In the genomic region with DNA sequence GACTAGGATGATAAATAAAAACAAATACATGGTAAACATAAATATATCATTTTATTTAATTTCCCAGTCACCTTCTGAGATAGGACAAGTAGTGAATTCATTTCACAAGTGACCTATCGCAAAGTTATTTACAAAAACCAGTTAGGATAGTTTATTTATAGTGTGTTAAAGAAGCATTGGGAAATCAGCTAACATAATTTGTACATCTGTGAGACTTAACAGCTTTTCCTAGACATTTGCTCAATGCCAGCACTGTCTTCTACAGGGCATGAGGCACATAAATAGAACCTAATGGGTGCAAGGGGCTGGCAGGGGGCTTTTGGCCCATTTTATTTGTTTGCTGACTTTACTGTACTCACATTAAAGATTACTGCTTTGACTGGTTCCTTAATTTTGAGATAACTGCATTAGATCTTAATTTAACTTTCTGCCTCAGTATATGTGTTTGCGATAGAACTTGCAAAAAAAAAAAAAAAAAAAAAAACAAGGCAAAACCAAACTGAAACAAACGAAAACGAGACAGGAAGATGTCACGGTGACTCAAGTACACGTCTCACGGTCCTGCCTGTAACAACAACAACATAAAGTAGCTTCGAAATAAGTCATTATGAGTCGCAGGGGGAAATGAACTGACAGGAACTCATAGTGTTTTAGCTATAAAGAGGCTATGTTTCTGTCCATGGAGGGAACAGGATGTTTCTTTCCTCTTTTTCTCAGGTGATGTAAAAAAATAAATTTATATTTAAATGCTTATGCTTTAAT, we compare ENCODE assay signal across 12 cellular contexts.
DNase-seq lines count a peak whose midpoint lies in the region; ATAC-seq and TF ChIP-seq lines count a peak whose summit lies in the region.
"Had no signal": no experiment of that assay in that cellular context is flagged by ENCODE, and none has a peak within 500 bp of the region (broad histone marks: within the 10 kb centered on the region; RNA-seq: fewer than 3 reads in every experiment).

No MANE protein-coding gene starts in this region.

- H3K9me3 ChIP-seq in OCI-LY7 (ENCODE audit: low read length) = no peaks in the 10 kb centered on the region
- no peaks in the 10 kb centered on the region for H3K9me3 ChIP-seq in mucosa of descending colon
- H3K9me3 ChIP-seq: thyroid gland had no signal

- H3K4me2 ChIP-seq in OCI-LY7 (ENCODE audit: low read length) = no peak overlapping the region

- no peaks in the 10 kb centered on the region for H3K4me1 Mint-ChIP-seq in immature natural killer cell

- no peak overlapping the region for H3K27ac ChIP-seq in OCI-LY7 (ENCODE audit: low read depth, low read length, poor library complexity, severe bottlenecking)
- H3K27ac ChIP-seq: thyroid gland had no signal

- no peaks in the 10 kb centered on the region for H3K79me2 ChIP-seq in OCI-LY7 (ENCODE audit: insufficient read depth, low read depth, low read length)

- no peak overlapping the region for H3K27ac Mint-ChIP-seq in immature natural killer cell
- H3K27ac Mint-ChIP-seq: CD14-positive monocyte, progenitor cell of endocrine pancreas had no signal

- no peak for ATAC-seq in mucosa of descending colon

- intact Hi-C loops in OCI-LY7 (cut with micrococcal nuclease; ENCODE audit: unreplicated experiment) = no loop called here
- intact Hi-C loops in mucosa of descending colon (cut with DNase I, micrococcal nuclease) = no loop called here

- H3K4me3 ChIP-seq in OCI-LY7 (ENCODE audit: low read depth, low read length, poor library complexity, severe bottlenecking) (no peak overlapping the region), mucosa of descending colon (no peak overlapping the region)
- H3K4me3 ChIP-seq: thyroid gland had no signal

- H3K36me3 Mint-ChIP-seq in immature natural killer cell = no peaks in the 10 kb centered on the region
- H3K36me3 Mint-ChIP-seq: CD14-positive monocyte had no signal

- no peak overlapping the region for H2AFZ ChIP-seq in OCI-LY7 (ENCODE audit: low read length)

- CTCF ChIA-PET in OCI-LY7 (lab: Charles Lee; ENCODE audit: unreplicated experiment) = no interaction called here

- no peaks in the 10 kb centered on the region for H3K9me3 Mint-ChIP-seq in immature natural killer cell

- DNase-seq in A172 (ENCODE audit: low spot score) (peak; percentile 65), GM03348 (ENCODE audit: low spot score) (peak; percentile 20), OCI-LY7 (ENCODE audit: low spot score) (peak; percentile 4), fibroblast of gingiva (ENCODE audit: low read depth) (peak; percentile 65), 8988T (no peak), mucosa of descending colon (no peak), immature natural killer cell (no peak)
- no peak for DNase-seq in stimulated activated naive CD4-positive, alpha-beta T cell treated with Interleukin-2 at 50 U/mL for 16 hours (lab: John Stamatoyannopoulos, UW)
- DNase-seq: central memory CD4-positive, alpha-beta T cell; thyroid gland had no signal

- POLR2A ChIA-PET in OCI-LY7 (lab: Charles Lee) = no interaction called here

- H3K27me3 Mint-ChIP-seq in immature natural killer cell (ENCODE audit: low read depth in 3 of 3) = no peaks in the 10 kb centered on the region
- H3K27me3 Mint-ChIP-seq: progenitor cell of endocrine pancreas had no signal

- H3K36me3 ChIP-seq in OCI-LY7 (ENCODE audit: insufficient read depth, low read length) (no peaks in the 10 kb centered on the region), mucosa of descending colon (ENCODE audit: low read depth) (no peaks in the 10 kb centered on the region)
- H3K36me3 ChIP-seq: thyroid gland had no signal

- H3K4me3 Mint-ChIP-seq in immature natural killer cell = no peak overlapping the region
- H3K4me3 Mint-ChIP-seq: CD14-positive monocyte had no signal

- no peaks in the 10 kb centered on the region for H4K20me1 ChIP-seq in OCI-LY7 (ENCODE audit: insufficient read depth, low read length)

- H3K9me2 ChIP-seq in OCI-LY7 (ENCODE audit: insufficient read depth, low read length) = no peaks in the 10 kb centered on the region

- H3K4me1 ChIP-seq in OCI-LY7 (ENCODE audit: insufficient read depth, low read length, poor library complexity, severe bottlenecking) = peaks cover 10% of the 10 kb centered on the region
- no peaks in the 10 kb centered on the region for H3K4me1 ChIP-seq in mucosa of descending colon (ENCODE audit: low read depth)
- H3K4me1 ChIP-seq: thyroid gland had no signal

- TF ChIP-seq CTCF in OCI-LY7 (conservative IDR thresholded peaks at IDR 0.05; ENCODE audit: low read length) (no peak), mucosa of descending colon (IDR thresholded peaks at IDR 0.05) (no peak)

- BruUV-seq in OCI-LY7 (replicated peaks; lab: Mats Ljungman, UMichigan) = no TSS peak

Comparison
In these comparisons a context has a peak if more than half of its experiments do, and no peak if none do; other contexts are left out.
1. DNase-seq: peak in A172 (single experiment), GM03348 (single experiment), OCI-LY7 (single experiment) and fibroblast of gingiva (single experiment); none in 8988T (single experiment), stimulated activated naive CD4-positive, alpha-beta T cell treated with Interleukin-2 at 50 U/mL for 16 hours (single experiment), mucosa of descending colon (0 of 3) and immature natural killer cell (0 of 3).